20 cellular contexts compared by ENCODE assay signal in genomic region chr5:58153255-58153654, GRCh38.
"Had no signal": no experiment of that assay in that cellular context is flagged by ENCODE, and none has a peak within 500 bp of the region (broad histone marks: within the 10 kb centered on the region; RNA-seq: fewer than 3 reads in every experiment).

No MANE protein-coding gene starts in this region.

- ATAC-seq: activated CD4-positive, CD25-positive, alpha-beta regulatory T cell treated with anti-CD3 and anti-CD28 coated beads, Interleukin-2, amount 50 U/mL, for 24 hours; activated CD8-positive, alpha-beta memory T cell treated with anti-CD3 and anti-CD28 coated beads, Interleukin-2, amount 10 ng/mL, durations not matched to agents 7 days and 5 days; esophagus mucosa; left cardiac atrium; mucosa of descending colon; naive thymus-derived CD8-positive, alpha-beta T cell; stimulated activated naive CD8-positive, alpha-beta T cell treated with anti-CD3 and anti-CD28 coated beads, Interleukin-15, amount 100 ng/mL, for 72 hours had no signal

- H3K4me3 ChIP-seq: mucosa of descending colon, thoracic aorta had no signal

- H3K9me3 ChIP-seq: mucosa of descending colon, neutrophil, thoracic aorta had no signal

- H3K36me3 ChIP-seq: neutrophil, thoracic aorta had no signal

- DNase-seq: activated CD4-positive, alpha-beta T cell treated with anti-CD3 and anti-CD28 coated beads, Interleukin-2, amount 50 U/mL, for 48 hours; activated CD8-positive, alpha-beta memory T cell treated with anti-CD3 and anti-CD28 coated beads, Interleukin-2, amount 10 ng/mL, durations not matched to agents 7 days and 5 days; activated effector memory CD4-positive, alpha-beta T cell treated with Interleukin-2 at 50 U/mL for 16 hours; activated T-cell treated with anti-CD3 and anti-CD28 coated beads, Interleukin-2, amount 50 U/mL, for 24 hours; amygdala; dermis blood vessel endothelial cell; endodermal cell; glutamatergic neuron; immature natural killer cell; left cardiac atrium; mucosa of descending colon; naive thymus-derived CD8-positive, alpha-beta T cell; retina; stimulated activated CD4-positive, alpha-beta T cell treated with anti-CD3 and anti-CD28 coated beads, Interleukin-15, amount 100 ng/mL, for 24 hours; stimulated activated CD4-positive, alpha-beta T cell treated with anti-CD3 and anti-CD28 coated beads, Interleukin-4, amount 100 ng/mL, for 24 hours; stimulated activated naive CD8-positive, alpha-beta T cell treated with anti-CD3 and anti-CD28 coated beads, Interleukin-15, amount 100 ng/mL, for 72 hours had no signal

- H3K27me3 ChIP-seq: neutrophil had no signal
